ENCODE assay signal across 8 cellular contexts in genomic region chrX:69028006-69028760, GRCh38.
DNase-seq lines count a peak whose midpoint lies in the region; ATAC-seq and TF ChIP-seq lines count a peak whose summit lies in the region.

No MANE protein-coding gene starts in this region.

- H3K36me3 ChIP-seq in IMR-90 (ENCODE audit: control insufficient read depth, insufficient read depth, low read length): no peaks in the 10 kb centered on the region

- peak overlapping the region; percentile 70 for H2AK5ac ChIP-seq in IMR-90 (ENCODE audit: low read depth, low read length)

- H3K9me3 ChIP-seq in IMR-90 (ENCODE audit: control insufficient read depth, insufficient read depth, low read length): no peaks in the 10 kb centered on the region

- no peaks in the 10 kb centered on the region for H4K20me1 ChIP-seq in IMR-90 (ENCODE audit: insufficient read depth, low read length)

- H3K4me2 ChIP-seq in IMR-90 (ENCODE audit: low read depth, low read length): no peak overlapping the region

- no peak overlapping the region for H3K4me3 ChIP-seq in IMR-90 (ENCODE audit: insufficient read depth, low read depth, low read length)

- CTCF ChIA-PET in IMR-90 (lab: Yijun Ruan, JAX): interaction anchor here (1.0 kb wide), 1 partner anchor 200 kb away, joined by 4 read pairs; no protein-coding TSS in a partner anchor

- dilution Hi-C loops in IMR-90 (cut with HindIII; ENCODE audit: low sequenced_read_pairs, unreplicated experiment): no loop called here

- peak overlapping the region; percentile 93 for H3K4ac ChIP-seq in IMR-90 (ENCODE audit: low read depth, low read length)

- TF ChIP-seq POLR2A in IMR-90 (IDR thresholded peaks at IDR 0.05; ENCODE audit: low read depth, low read length): no peak

- POLR2A ChIA-PET in IMR-90 (lab: Charles Lee; ENCODE audit: unreplicated experiment): no interaction called here

- DNase-seq in IMR-90 (no peak), memory B cell (ENCODE audit: low spot score in 2 of 2) (no peak), superior temporal gyrus (ENCODE audit: extremely low spot score) (no peak), AG08395 (ENCODE audit: low spot score) (no peak), foreskin melanocyte (no peak), NCI-H1092 treated with DMSO at 0.1 percent for 48 hours (lab: John Stamatoyannopoulos, UW) (no peak)

- H3K27ac Mint-ChIP-seq in memory B cell: no peak overlapping the region

- H3K4me1 ChIP-seq in IMR-90 (ENCODE audit: control insufficient read depth, insufficient read depth, low read length): peaks cover 22% of the 10 kb centered on the region

- WGBS in IMR-90 (ENCODE audit: extremely low coverage in 2 of 2, insufficient read length in 1 of 2), 2 experiments: no CpG with 5 or more reads among the region's 8 CpGs

- peaks cover 11% of the 10 kb centered on the region; the same call in 1 of the 2 replicates for H3K9me1 ChIP-seq in IMR-90 (ENCODE audit: insufficient read depth, low read length)

- peak overlapping the region; percentile 43; the same call in 1 of the 2 replicates for H3K27ac ChIP-seq in IMR-90 (ENCODE audit: insufficient read depth, low read length)

- H3K4me3 Mint-ChIP-seq in memory B cell: no peak overlapping the region

- no TSS peak for BruUV-seq in IMR-90 (replicated peaks; lab: Mats Ljungman, UMichigan)

- H4K91ac ChIP-seq in IMR-90 (ENCODE audit: insufficient read depth, low read depth, low read length): peak overlapping the region; percentile 77

- no peaks in the 10 kb centered on the region for H3K79me1 ChIP-seq in IMR-90 (ENCODE audit: low read depth in 1 of 2, low read length in 2 of 2)

- in situ Hi-C loops in IMR-90 (cut with MboI; ENCODE audit: low sequenced_read_pairs): loop anchor here (25.0 kb wide), 1 partner anchor 191 kb away; the partner anchor contains the start of gene EFNB1

- peak; percentile 75 for ATAC-seq in GM18520 (IDR thresholded peaks at IDR 0.05; ENCODE audit: unreplicated experiment)
- peak; percentile 93 for ATAC-seq in GM21786 (IDR thresholded peaks at IDR 0.05; ENCODE audit: unreplicated experiment)
- ATAC-seq in IMR-90 (ENCODE audit: low read depth): no peak
- peak; percentile 65 for ATAC-seq in memory B cell (ENCODE audit: low read depth)

- H2BK5ac ChIP-seq in IMR-90 (ENCODE audit: low read depth, low read length, poor library complexity, severe bottlenecking): peak overlapping the region; percentile 91

- peak overlapping the region; percentile 88 for H2BK120ac ChIP-seq in IMR-90 (ENCODE audit: low read depth, low read length)

- H3K36me3 Mint-ChIP-seq in memory B cell: no peaks in the 10 kb centered on the region

- peak overlapping the region; percentile 79; the same call in 1 of the 3 replicates for H2BK15ac ChIP-seq in IMR-90 (ENCODE audit: low read depth, low read length)

- H3K27me3 ChIP-seq in IMR-90 (ENCODE audit: control insufficient read depth, insufficient read depth, low read length): peaks cover 2% of the 10 kb centered on the region; the same call in 1 of the 2 replicates

- TF ChIP-seq RAD21 in IMR-90 (IDR thresholded peaks at IDR 0.05; ENCODE audit: low read length): no peak

- no peaks in the 10 kb centered on the region for H3K27me3 Mint-ChIP-seq in memory B cell

- peak overlapping the region; percentile 72 for H3K14ac ChIP-seq in IMR-90 (replicated peaks; ENCODE audit: low read depth, low read length)

- H4K8ac ChIP-seq in IMR-90 (ENCODE audit: low read depth in 2 of 2, low read length in 2 of 2): peak overlapping the region; percentile 40 to 65; a peak in 3 of 4 replicates

- H3K56ac ChIP-seq in IMR-90 (ENCODE audit: extremely low read depth, insufficient read depth, low read length): no peak overlapping the region

- H2BK20ac ChIP-seq in IMR-90 (ENCODE audit: low read depth, low read length): peak overlapping the region; percentile 77

- H3K4me1 Mint-ChIP-seq in memory B cell: peaks cover 11% of the 10 kb centered on the region

- H3K9me3 Mint-ChIP-seq in memory B cell: no peaks in the 10 kb centered on the region

- peak overlapping the region; percentile 44 for H4K5ac ChIP-seq in IMR-90 (ENCODE audit: low read depth, low read length)

- H2AK9ac ChIP-seq in IMR-90 (replicated peaks; ENCODE audit: low read depth, low read length, poor library complexity): peak overlapping the region; percentile 70

- no peak overlapping the region for H2AFZ ChIP-seq in IMR-90 (replicated peaks; ENCODE audit: low read length, poor library complexity)

- H3K23ac ChIP-seq in IMR-90 (ENCODE audit: low read depth, low read length): no peak overlapping the region

- intact Hi-C loops in IMR-90 (cut with micrococcal nuclease): no loop called here

- no peak for TF ChIP-seq CTCF in IMR-90 (conservative IDR thresholded peaks at IDR 0.05; ENCODE audit: low read depth, low read length)

- peak overlapping the region; percentile 43 for H3K18ac ChIP-seq in IMR-90 (ENCODE audit: low read depth, low read length)

- no peak overlapping the region for H3K9ac ChIP-seq in IMR-90 (ENCODE audit: low read depth, low read length)

TF ChIP-seq in IMR-90, 13 proteins besides CTCF, POLR2A, EP300 and RAD21:
- TF ChIP-seq MAZ (IDR thresholded peaks at IDR 0.05; ENCODE audit: borderline replicate concordance, low read depth, low read length) (no peak), NFE2L2 (IDR thresholded peaks at IDR 0.05; ENCODE audit: low read depth, low read length) (no peak), CHD1 (IDR thresholded peaks at IDR 0.05; ENCODE audit: low read depth, low read length) (no peak), BHLHE40 (IDR thresholded peaks at IDR 0.05; ENCODE audit: low read depth, low read length) (no peak), RCOR1 (IDR thresholded peaks at IDR 0.05; ENCODE audit: insufficient replicate concordance, low read length) (no peak)
- TF ChIP-seq, protein P1, sequence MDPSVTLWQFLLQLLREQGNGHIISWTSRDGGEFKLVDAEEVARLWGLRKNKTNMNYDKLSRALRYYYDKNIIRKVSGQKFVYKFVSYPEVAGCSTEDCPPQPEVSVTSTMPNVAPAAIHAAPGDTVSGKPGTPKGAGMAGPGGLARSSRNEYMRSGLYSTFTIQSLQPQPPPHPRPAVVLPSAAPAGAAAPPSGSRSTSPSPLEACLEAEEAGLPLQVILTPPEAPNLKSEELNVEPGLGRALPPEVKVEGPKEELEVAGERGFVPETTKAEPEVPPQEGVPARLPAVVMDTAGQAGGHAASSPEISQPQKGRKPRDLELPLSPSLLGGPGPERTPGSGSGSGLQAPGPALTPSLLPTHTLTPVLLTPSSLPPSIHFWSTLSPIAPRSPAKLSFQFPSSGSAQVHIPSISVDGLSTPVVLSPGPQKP (IDR thresholded peaks at IDR 0.05; ENCODE audit: borderline replicate concordance, low read depth, low read length): no peak
